ENCODE assay signal across 15 cellular contexts in genomic region chr4:48602222-48602621, GRCh38.
DNase-seq lines count a peak whose midpoint lies in the region; ATAC-seq, FAIRE-seq and TF ChIP-seq lines count a peak whose summit lies in the region.
"Had no signal": no experiment of that assay in that cellular context is flagged by ENCODE, and none has a peak within 500 bp of the region (broad histone marks: within the 10 kb centered on the region; RNA-seq: fewer than 3 reads in every experiment).

No MANE protein-coding gene starts in this region.

- peak overlapping the region; percentile 68 for H3K4me2 ChIP-seq in skeletal muscle satellite cell (ENCODE audit: low read length)

- TF ChIP-seq POLR2A in testis (IDR thresholded peaks at IDR 0.05): no peak

- DNase-seq in HFF-Myc (ENCODE audit: extremely low read depth, low read depth) (peak; percentile 11), RCC 7860 (ENCODE audit: low spot score) (peak; percentile 83), fibroblast of mammary gland (ENCODE audit: low read depth) (peak; percentile 69), testis (no peak), G401 (ENCODE audit: low spot score) (no peak), right cardiac atrium (no peak)
- DNase-seq in activated CD4-positive, alpha-beta T cell treated with anti-CD3 and anti-CD28 coated beads for 1 hour: no peak
- DNase-seq: activated T-cell treated with anti-CD3 and anti-CD28 coated beads, Interleukin-2, amount 50 U/mL, for 4 hours; DND-41; NCI-H2081; nucleus accumbens; stimulated activated naive CD8-positive, alpha-beta T cell treated with anti-CD3 and anti-CD28 coated beads, Interleukin-15, Interleukin-2, amounts not matched to agents 100 U/mL and 50 U/mL, for 24 hours; WERI-Rb-1 had no signal

- H3K4me1 ChIP-seq in skeletal muscle satellite cell (ENCODE audit: control insufficient read depth, insufficient read depth, low read length) (peaks cover 17% of the 10 kb centered on the region), testis (no peaks in the 10 kb centered on the region), right cardiac atrium (ENCODE audit: control insufficient read depth, insufficient read depth, low read length) (peaks cover 4% of the 10 kb centered on the region)
- H3K4me1 ChIP-seq: ascending aorta had no signal

- intact Hi-C loops in testis (cut with DNase I; ENCODE audit: low total_unique reads): no loop called here
- intact Hi-C loops in right cardiac atrium (cut with DNase I): no loop called here

- peaks cover 3% of the 10 kb centered on the region for H3K36me3 ChIP-seq in skeletal muscle satellite cell (ENCODE audit: insufficient read depth, low read length)
- H3K36me3 ChIP-seq in testis (ENCODE audit: low read depth, missing control alignments): no peaks in the 10 kb centered on the region

- ATAC-seq in right cardiac atrium: no peak
- ATAC-seq: activated T-cell treated with anti-CD3 and anti-CD28 coated beads, Interleukin-2, amount 50 U/mL, for 4 hours; stimulated activated naive CD8-positive, alpha-beta T cell treated with anti-CD3 and anti-CD28 coated beads, Interleukin-15, Interleukin-2, amounts not matched to agents 100 U/mL and 50 U/mL, for 24 hours had no signal

- in situ Hi-C loops in G401 (cut with HindIII; ENCODE audit: low sequenced_read_pairs): no loop called here

- no peak for TF ChIP-seq CTCF in HFF-Myc (IDR thresholded peaks at IDR 0.05; ENCODE audit: low read depth, low read length, missing control alignments)
- TF ChIP-seq CTCF in fibroblast of mammary gland (conservative IDR thresholded peaks at IDR 0.05; ENCODE audit: control insufficient read depth, insufficient read depth, low read depth, low read length): no peak
- no peak for TF ChIP-seq CTCF in testis (IDR thresholded peaks at IDR 0.05)

- H3K27ac ChIP-seq in testis (no peak overlapping the region), right cardiac atrium (ENCODE audit: low read length) (no peak overlapping the region)
- H3K27ac ChIP-seq: ascending aorta, WERI-Rb-1 had no signal

- peak overlapping the region; percentile 13 for H3K9ac ChIP-seq in skeletal muscle satellite cell (ENCODE audit: low read depth, low read length)

- H3K9me3 ChIP-seq in skeletal muscle satellite cell (replicated peaks; ENCODE audit: low read length): no peaks in the 10 kb centered on the region
- H3K9me3 ChIP-seq in testis: no peaks in the 10 kb centered on the region
- H3K9me3 ChIP-seq in right cardiac atrium (ENCODE audit: control insufficient read depth, low read length): no peaks in the 10 kb centered on the region
- H3K9me3 ChIP-seq: ascending aorta had no signal

- H3K4me3 ChIP-seq in HFF-Myc (replicated peaks; ENCODE audit: low read depth, low read length) (no peak overlapping the region), fibroblast of mammary gland (ENCODE audit: control insufficient read depth, low read depth, low read length) (no peak overlapping the region), skeletal muscle satellite cell (ENCODE audit: low read length) (peak overlapping the region; percentile 40), testis (no peak overlapping the region), right cardiac atrium (ENCODE audit: low read length) (no peak overlapping the region)
- H3K4me3 ChIP-seq: ascending aorta had no signal

- peak; percentile 99 for FAIRE-seq in RCC 7860 (lab: Jason Lieb, UNC)

- no peaks in the 10 kb centered on the region for H3K27me3 ChIP-seq in skeletal muscle satellite cell (ENCODE audit: control insufficient read depth, insufficient read depth, low read length)
- H3K27me3 ChIP-seq in testis: no peaks in the 10 kb centered on the region
- no peaks in the 10 kb centered on the region for H3K27me3 ChIP-seq in right cardiac atrium (ENCODE audit: control insufficient read depth, insufficient read depth)
- H3K27me3 ChIP-seq: ascending aorta had no signal

- WGBS in testis, 2 donors: 87 to 90% methylated on average over 3 of the region's 3 CpGs
- WGBS in right cardiac atrium: 82% methylated on average over 3 of the region's 3 CpGs

Comparison
In these comparisons a context has a peak if more than half of its experiments do, and no peak if none do; other contexts are left out.
1. DNase-seq: peak in HFF-Myc (single experiment), RCC 7860 (single experiment) and fibroblast of mammary gland (single experiment); none in testis (single experiment), activated CD4-positive, alpha-beta T cell treated with anti-CD3 and anti-CD28 coated beads for 1 hour (single experiment), G401 (single experiment) and right cardiac atrium (0 of 3).